In genomic region chr6:124002377-124003081, GRCh38 we compare ENCODE assay signal across 23 cellular contexts.
DNase-seq lines count a peak whose midpoint lies in the region; ATAC-seq and TF ChIP-seq lines count a peak whose summit lies in the region.
"Had no signal": no experiment of that assay in that cellular context is flagged by ENCODE, and none has a peak within 500 bp of the region (broad histone marks: within the 10 kb centered on the region; RNA-seq: fewer than 3 reads in every experiment).

No MANE protein-coding gene starts in this region.

- no peak overlapping the region for H2BK5ac ChIP-seq in trophoblast cell (ENCODE audit: low read depth, low read length, poor library complexity)

- H2AFZ ChIP-seq in trophoblast cell (ENCODE audit: insufficient read depth, low read length, poor library complexity), result no peak overlapping the region

- no peak overlapping the region for H3K23ac ChIP-seq in trophoblast cell (ENCODE audit: low read length)

- TF ChIP-seq CTCF in astrocyte of the spinal cord (IDR thresholded peaks at IDR 0.05; ENCODE audit: low read depth, low read length) (no peak), left ventricle myocardium inferior (IDR thresholded peaks at IDR 0.05; ENCODE audit: borderline replicate concordance) (no peak)

- peaks cover 0 to 2% (median 0%) of the 10 kb centered on the region in 3 donors for H3K27me3 Mint-ChIP-seq in immature natural killer cell (ENCODE audit: low read depth in 3 of 3)
- H3K27me3 Mint-ChIP-seq: activated T-helper 17 cell treated with anti-CD3 and anti-CD28 coated beads, Interleukin-2, amount 50 U/mL, for 72 hours; effector memory CD8-positive, alpha-beta T cell; IgD-negative memory B cell had no signal

- no peaks in the 10 kb centered on the region for H3K79me1 ChIP-seq in trophoblast cell (ENCODE audit: low read length)

- H2BK120ac ChIP-seq in trophoblast cell (ENCODE audit: insufficient read depth, low read length, poor library complexity), result no peak overlapping the region

- H2AK5ac ChIP-seq in trophoblast cell (ENCODE audit: low read length), result no peak overlapping the region

- no peaks in the 10 kb centered on the region for H3K4me1 ChIP-seq in left ventricle myocardium inferior
- H3K4me1 ChIP-seq in trophoblast cell (ENCODE audit: control insufficient read depth in 1 of 2, insufficient read depth in 2 of 2, low read length in 2 of 2), result no peaks in the 10 kb centered on the region
- H3K4me1 ChIP-seq: HAP-1, Peyer's patch had no signal

- no peak overlapping the region for H3K9ac ChIP-seq in trophoblast cell (ENCODE audit: low read length)

- no CpG with 5 or more reads among the region's 4 CpGs for WGBS in trophoblast cell (ENCODE audit: extremely low coverage, insufficient coverage, insufficient read length)

- H3K4ac ChIP-seq in trophoblast cell (ENCODE audit: low read depth, low read length), result no peak overlapping the region

- H3K18ac ChIP-seq in trophoblast cell (ENCODE audit: low read length), result no peak overlapping the region

- no peaks in the 10 kb centered on the region for H3K4me1 Mint-ChIP-seq in immature natural killer cell
- H3K4me1 Mint-ChIP-seq: activated T-helper 17 cell treated with anti-CD3 and anti-CD28 coated beads, Interleukin-2, amount 50 U/mL, for 72 hours had no signal

- no peak overlapping the region for H2BK12ac ChIP-seq in trophoblast cell (ENCODE audit: low read length)

- H4K8ac ChIP-seq in trophoblast cell (ENCODE audit: low read depth, low read length), result no peak overlapping the region

- no peak overlapping the region for H3K14ac ChIP-seq in trophoblast cell (ENCODE audit: low read length)

- H3K9me3 Mint-ChIP-seq in immature natural killer cell, result peaks cover 0 to 4% (median 0%) of the 10 kb centered on the region in 6 donors
- H3K9me3 Mint-ChIP-seq: activated T-helper 17 cell treated with anti-CD3 and anti-CD28 coated beads, Interleukin-2, amount 50 U/mL, for 72 hours; nephron had no signal

- H4K91ac ChIP-seq in trophoblast cell (ENCODE audit: low read depth, low read length), result no peak overlapping the region

- H3K27ac Mint-ChIP-seq in immature natural killer cell, result no peak overlapping the region
- H3K27ac Mint-ChIP-seq: activated T-helper 17 cell treated with anti-CD3 and anti-CD28 coated beads, Interleukin-2, amount 50 U/mL, for 72 hours; CD14-positive monocyte; effector memory CD8-positive, alpha-beta T cell; IgD-negative memory B cell had no signal

- intact Hi-C loops in left ventricle myocardium inferior (cut with micrococcal nuclease), result no loop called here

- ATAC-seq in HG02588 (IDR thresholded peaks at IDR 0.05; ENCODE audit: unreplicated experiment) (peak; percentile 48), esophagus mucosa (no peak)
- ATAC-seq: activated T-helper 17 cell treated with anti-CD3 and anti-CD28 coated beads, Interleukin-2, amount 50 U/mL, for 72 hours; effector memory CD8-positive, alpha-beta T cell had no signal

- no peaks in the 10 kb centered on the region for H3K36me3 ChIP-seq in left ventricle myocardium inferior
- H3K36me3 ChIP-seq in trophoblast cell (ENCODE audit: control insufficient read depth in 1 of 2, insufficient read depth in 2 of 2, low read length in 2 of 2), result no peaks in the 10 kb centered on the region
- H3K36me3 ChIP-seq: HAP-1, Peyer's patch had no signal

- peak; percentile 45 for DNase-seq in astrocyte of the spinal cord (ENCODE audit: low read depth, low spot score)
- no peak for DNase-seq in left ventricle myocardium inferior
- peak; percentile 80 for DNase-seq in putamen (ENCODE audit: low spot score)
- DNase-seq in immature natural killer cell, result no peak
- DNase-seq in activated CD4-positive, CD25-positive, alpha-beta regulatory T cell treated with anti-CD3 and anti-CD28 coated beads, Interleukin-2, amount 50 U/mL, for 72 hours, result no peak
- no peak for DNase-seq in trophoblast cell
- DNase-seq: activated CD4-positive, alpha-beta T cell treated with anti-CD3 and anti-CD28 coated beads for 4 hours; effector memory CD8-positive, alpha-beta T cell; kidney; mesendoderm; NCI-H1694; NCI-H2227 treated with DMSO at 0.1 percent for 48 hours; NK-92 treated with Interleukin-12 subunit alpha and Interleukin-12 subunit beta, amount 100 ng/mL, for 24 hours; Peyer's patch; stimulated activated CD4-positive, alpha-beta T cell treated with anti-CD3 and anti-CD28 coated beads, Interleukin-15, amount 100 ng/mL, for 24 hours had no signal

- in situ Hi-C loops in astrocyte of the spinal cord (cut with HindIII; ENCODE audit: low sequenced_read_pairs), result no loop called here

- H3K36me3 Mint-ChIP-seq in immature natural killer cell, result no peaks in the 10 kb centered on the region
- H3K36me3 Mint-ChIP-seq: CD14-positive monocyte, IgD-negative memory B cell had no signal

- H3K4me3 ChIP-seq in astrocyte of the spinal cord (ENCODE audit: low read depth, low read length) (no peak overlapping the region), left ventricle myocardium inferior (peak overlapping the region; percentile 30), trophoblast cell (ENCODE audit: low read depth, low read length) (no peak overlapping the region)
- H3K4me3 ChIP-seq: HAP-1, Peyer's patch had no signal

- H3K4me2 ChIP-seq in trophoblast cell (ENCODE audit: low read length), result no peak overlapping the region

- no peaks in the 10 kb centered on the region for H3K27me3 ChIP-seq in left ventricle myocardium inferior (ENCODE audit: low read depth)
- no peaks in the 10 kb centered on the region for H3K27me3 ChIP-seq in trophoblast cell (ENCODE audit: insufficient read depth, low read length)
- H3K27me3 ChIP-seq: Peyer's patch had no signal

- H3K79me2 ChIP-seq in trophoblast cell (ENCODE audit: control insufficient read depth, insufficient read depth, low read length, poor library complexity), result no peaks in the 10 kb centered on the region

- peak overlapping the region; percentile 59 for H3K27ac ChIP-seq in left ventricle myocardium inferior (replicated peaks)
- H3K27ac ChIP-seq in trophoblast cell (ENCODE audit: low read depth, low read length), result no peak overlapping the region
- H3K27ac ChIP-seq: HL-60, Peyer's patch had no signal

- H3K9me3 ChIP-seq in left ventricle myocardium inferior (replicated peaks) (no peaks in the 10 kb centered on the region), trophoblast cell (ENCODE audit: insufficient read depth, low read depth, low read length) (no peaks in the 10 kb centered on the region)
- H3K9me3 ChIP-seq: HAP-1, Peyer's patch had no signal

- H3K4me3 Mint-ChIP-seq in immature natural killer cell, result no peak overlapping the region
- H3K4me3 Mint-ChIP-seq: activated T-helper 17 cell treated with anti-CD3 and anti-CD28 coated beads, Interleukin-2, amount 50 U/mL, for 72 hours; CD14-positive monocyte; effector memory CD8-positive, alpha-beta T cell; IgD-negative memory B cell; nephron had no signal

- H4K12ac ChIP-seq in trophoblast cell (ENCODE audit: low read depth, low read length), result no peak overlapping the region

Comparison
In these comparisons a context has a peak if more than half of its experiments do, and no peak if none do; other contexts are left out.
1. DNase-seq: peak in astrocyte of the spinal cord (single experiment) and putamen (single experiment); none in left ventricle myocardium inferior (single experiment), immature natural killer cell (0 of 3), activated CD4-positive, CD25-positive, alpha-beta regulatory T cell treated with anti-CD3 and anti-CD28 coated beads, Interleukin-2, amount 50 U/mL, for 72 hours (single experiment) and trophoblast cell (0 of 2).